ENCODE assay signal across 19 cellular contexts in genomic region chr3:195058311-195059005, GRCh38.
"Had no signal": no experiment of that assay in that cellular context is flagged by ENCODE, and none has a peak within 500 bp of the region (broad histone marks: within the 10 kb centered on the region; RNA-seq: fewer than 3 reads in every experiment).

No MANE protein-coding gene starts in this region.

- H3K9ac ChIP-seq: parathyroid adenoma had no signal

- H3K4me1 ChIP-seq: parathyroid adenoma, tibial nerve, uterus had no signal

- H3K4me3 ChIP-seq: coronary artery, gastrocnemius medialis, left lung, tibial nerve, uterus had no signal

- H3K36me3 ChIP-seq: brain microvascular endothelial cell, gastrocnemius medialis, left lung, neutrophil, tibial nerve, uterus had no signal

- H3K27me3 ChIP-seq: brain microvascular endothelial cell, gastrocnemius medialis, left lung, neutrophil, tibial nerve, uterus had no signal

- H3K9me3 ChIP-seq: gastrocnemius medialis, left lung, neutrophil, uterus had no signal

- ATAC-seq: activated CD8-positive, alpha-beta T cell treated with anti-CD3 and anti-CD28 coated beads for 36 hours; activated naive CD8-positive, alpha-beta T cell treated with anti-CD3 and anti-CD28 coated beads, Interleukin-2, amount 50 U/mL, for 24 hours; esophagus mucosa; naive thymus-derived CD8-positive, alpha-beta T cell; T-cell had no signal

- H3K27ac ChIP-seq: brain microvascular endothelial cell, coronary artery, left lung, neutrophil, parathyroid adenoma, tibial nerve, uterus had no signal

- DNase-seq: activated B cell treated with CpG ODN at 0.5 μM for 24 hours; activated CD4-positive, alpha-beta T cell treated with anti-CD3 and anti-CD28 coated beads for 48 hours; activated CD8-positive, alpha-beta T cell treated with anti-CD3 and anti-CD28 coated beads for 36 hours; activated naive CD4-positive, alpha-beta T cell treated with anti-CD3 and anti-CD28 coated beads, Interleukin-2, amount 10 ng/mL, durations not matched to agents 7 days and 5 days; activated naive CD8-positive, alpha-beta T cell treated with anti-CD3 and anti-CD28 coated beads, Interleukin-2, amount 50 U/mL, for 24 hours; activated T-cell treated with anti-CD3 and anti-CD28 coated beads, Interleukin-2, amount 50 U/mL, for 1 hour; anterior cingulate cortex; brain microvascular endothelial cell; gastrocnemius medialis; naive thymus-derived CD8-positive, alpha-beta T cell; T-cell; T-helper 9 cell had no signal

- H3K79me2 ChIP-seq: parathyroid adenoma had no signal

- H2AFZ ChIP-seq: parathyroid adenoma had no signal
